ENCODE assay signal across 1 cellular context in the genomic region with DNA sequence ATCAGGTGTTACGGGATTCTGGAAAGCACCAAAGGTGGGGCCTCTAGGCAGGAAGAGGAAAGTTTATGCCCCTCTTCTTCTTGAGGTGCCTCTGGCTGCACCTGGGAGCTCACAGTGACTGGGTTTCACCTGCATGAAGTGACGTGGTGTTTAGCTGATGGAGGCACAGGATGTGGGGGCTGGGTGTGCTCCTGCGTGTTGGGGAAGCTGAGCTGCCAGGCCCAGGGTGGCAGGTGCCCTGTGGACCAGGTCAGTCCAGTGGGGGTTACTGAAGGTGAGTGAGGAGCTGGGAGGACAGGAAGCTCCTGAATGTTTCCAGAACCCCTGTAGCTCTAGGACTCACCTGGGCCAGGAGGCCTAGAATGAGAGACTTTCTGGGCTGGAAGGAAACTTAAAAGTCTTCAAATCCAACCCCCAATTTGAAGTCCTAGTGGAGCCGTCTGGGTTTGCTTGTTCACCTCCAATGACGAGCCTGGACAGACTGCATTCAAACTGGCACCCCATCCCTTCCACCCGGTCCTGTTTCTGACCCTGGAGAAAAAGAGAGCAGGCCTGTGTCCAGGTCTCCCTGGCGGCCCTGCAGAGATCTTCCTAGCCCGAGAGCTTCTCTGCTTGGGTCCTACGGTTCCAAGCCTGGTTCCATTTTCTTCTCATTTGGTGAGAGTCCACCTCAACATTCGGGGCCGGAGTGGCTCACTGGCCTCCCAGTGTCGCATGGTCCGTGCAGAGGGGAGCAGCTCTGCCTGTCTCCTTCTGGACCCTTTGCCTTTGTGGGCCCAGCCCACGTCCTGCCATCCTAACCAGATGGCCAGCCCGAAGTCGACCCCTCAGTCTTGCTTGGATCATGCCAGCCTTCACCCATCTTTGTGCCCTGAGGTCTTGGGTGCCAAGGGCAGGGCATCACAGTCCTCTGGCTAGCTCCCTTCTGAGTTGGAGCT.
TF ChIP-seq lines count a peak whose summit lies in the region.

No MANE protein-coding gene starts in this region.

TF ChIP-seq in GM12878, 131 proteins besides CTCF, POLR2A, EP300 and RAD21:
- TF ChIP-seq TCF3 (IDR thresholded peaks at IDR 0.05; ENCODE audit: borderline replicate concordance, insufficient read depth, low read depth, low read length): 0 out of 2 replicates have a peak, but pooled peaks have one; percentile 19
- TF ChIP-seq POLR2AphosphoS5 (IDR thresholded peaks at IDR 0.05; ENCODE audit: low read length): peak; percentile 70
- TF ChIP-seq KLF5 (IDR thresholded peaks at IDR 0.05; ENCODE audit: partially characterized antibody): no peak
- TF ChIP-seq, protein P1, sequence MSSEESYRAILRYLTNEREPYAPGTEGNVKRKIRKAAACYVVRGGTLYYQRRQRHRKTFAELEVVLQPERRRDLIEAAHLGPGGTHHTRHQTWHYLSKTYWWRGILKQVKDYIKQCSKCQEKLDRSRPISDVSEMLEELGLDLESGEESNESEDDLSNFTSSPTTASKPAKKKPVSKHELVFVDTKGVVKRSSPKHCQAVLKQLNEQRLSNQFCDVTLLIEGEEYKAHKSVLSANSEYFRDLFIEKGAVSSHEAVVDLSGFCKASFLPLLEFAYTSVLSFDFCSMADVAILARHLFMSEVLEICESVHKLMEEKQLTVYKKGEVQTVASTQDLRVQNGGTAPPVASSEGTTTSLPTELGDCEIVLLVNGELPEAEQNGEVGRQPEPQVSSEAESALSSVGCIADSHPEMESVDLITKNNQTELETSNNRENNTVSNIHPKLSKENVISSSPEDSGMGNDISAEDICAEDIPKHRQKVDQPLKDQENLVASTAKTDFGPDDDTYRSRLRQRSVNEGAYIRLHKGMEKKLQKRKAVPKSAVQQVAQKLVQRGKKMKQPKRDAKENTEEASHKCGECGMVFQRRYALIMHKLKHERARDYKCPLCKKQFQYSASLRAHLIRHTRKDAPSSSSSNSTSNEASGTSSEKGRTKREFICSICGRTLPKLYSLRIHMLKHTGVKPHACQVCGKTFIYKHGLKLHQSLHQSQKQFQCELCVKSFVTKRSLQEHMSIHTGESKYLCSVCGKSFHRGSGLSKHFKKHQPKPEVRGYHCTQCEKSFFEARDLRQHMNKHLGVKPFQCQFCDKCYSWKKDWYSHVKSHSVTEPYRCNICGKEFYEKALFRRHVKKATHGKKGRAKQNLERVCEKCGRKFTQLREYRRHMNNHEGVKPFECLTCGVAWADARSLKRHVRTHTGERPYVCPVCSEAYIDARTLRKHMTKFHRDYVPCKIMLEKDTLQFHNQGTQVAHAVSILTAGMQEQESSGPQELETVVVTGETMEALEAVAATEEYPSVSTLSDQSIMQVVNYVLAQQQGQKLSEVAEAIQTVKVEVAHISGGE (CRISPR knock-in tag; IDR thresholded peaks at IDR 0.05): no peak
- TF ChIP-seq RCOR1 (conservative IDR thresholded peaks at IDR 0.05; ENCODE audit: low read depth, low read length): no peak
- no peak for TF ChIP-seq NBN (IDR thresholded peaks at IDR 0.05)
- no peak for TF ChIP-seq MEF2A (IDR thresholded peaks at IDR 0.05; ENCODE audit: insufficient read depth, low read depth, low read length)
- TF ChIP-seq CREB1 (IDR thresholded peaks at IDR 0.05; ENCODE audit: low read depth): no peak
- no peak for TF ChIP-seq ZNF592 (IDR thresholded peaks at IDR 0.05)
- no peak for TF ChIP-seq BRCA1 (IDR thresholded peaks at IDR 0.05; ENCODE audit: low read depth, low read length)
- TF ChIP-seq SRF (IDR thresholded peaks at IDR 0.05; ENCODE audit: low read depth in 2 of 2, low read length in 2 of 2): no peak
- TF ChIP-seq, protein P2, sequence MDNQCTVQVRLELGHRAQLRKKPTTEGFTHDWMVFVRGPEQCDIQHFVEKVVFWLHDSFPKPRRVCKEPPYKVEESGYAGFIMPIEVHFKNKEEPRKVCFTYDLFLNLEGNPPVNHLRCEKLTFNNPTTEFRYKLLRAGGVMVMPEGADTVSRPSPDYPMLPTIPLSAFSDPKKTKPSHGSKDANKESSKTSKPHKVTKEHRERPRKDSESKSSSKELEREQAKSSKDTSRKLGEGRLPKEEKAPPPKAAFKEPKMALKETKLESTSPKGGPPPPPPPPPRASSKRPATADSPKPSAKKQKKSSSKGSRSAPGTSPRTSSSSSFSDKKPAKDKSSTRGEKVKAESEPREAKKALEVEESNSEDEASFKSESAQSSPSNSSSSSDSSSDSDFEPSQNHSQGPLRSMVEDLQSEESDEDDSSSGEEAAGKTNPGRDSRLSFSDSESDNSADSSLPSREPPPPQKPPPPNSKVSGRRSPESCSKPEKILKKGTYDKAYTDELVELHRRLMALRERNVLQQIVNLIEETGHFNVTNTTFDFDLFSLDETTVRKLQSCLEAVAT (IDR thresholded peaks at IDR 0.05): no peak
- no peak for TF ChIP-seq SIX5 (IDR thresholded peaks at IDR 0.05; ENCODE audit: low read depth, low read length, severe bottlenecking)
- no peak for TF ChIP-seq BMI1 (IDR thresholded peaks at IDR 0.05; ENCODE audit: borderline replicate concordance)
- no peak for TF ChIP-seq SIN3A (IDR thresholded peaks at IDR 0.05; ENCODE audit: low read depth, low read length)
- TF ChIP-seq, protein P3, sequence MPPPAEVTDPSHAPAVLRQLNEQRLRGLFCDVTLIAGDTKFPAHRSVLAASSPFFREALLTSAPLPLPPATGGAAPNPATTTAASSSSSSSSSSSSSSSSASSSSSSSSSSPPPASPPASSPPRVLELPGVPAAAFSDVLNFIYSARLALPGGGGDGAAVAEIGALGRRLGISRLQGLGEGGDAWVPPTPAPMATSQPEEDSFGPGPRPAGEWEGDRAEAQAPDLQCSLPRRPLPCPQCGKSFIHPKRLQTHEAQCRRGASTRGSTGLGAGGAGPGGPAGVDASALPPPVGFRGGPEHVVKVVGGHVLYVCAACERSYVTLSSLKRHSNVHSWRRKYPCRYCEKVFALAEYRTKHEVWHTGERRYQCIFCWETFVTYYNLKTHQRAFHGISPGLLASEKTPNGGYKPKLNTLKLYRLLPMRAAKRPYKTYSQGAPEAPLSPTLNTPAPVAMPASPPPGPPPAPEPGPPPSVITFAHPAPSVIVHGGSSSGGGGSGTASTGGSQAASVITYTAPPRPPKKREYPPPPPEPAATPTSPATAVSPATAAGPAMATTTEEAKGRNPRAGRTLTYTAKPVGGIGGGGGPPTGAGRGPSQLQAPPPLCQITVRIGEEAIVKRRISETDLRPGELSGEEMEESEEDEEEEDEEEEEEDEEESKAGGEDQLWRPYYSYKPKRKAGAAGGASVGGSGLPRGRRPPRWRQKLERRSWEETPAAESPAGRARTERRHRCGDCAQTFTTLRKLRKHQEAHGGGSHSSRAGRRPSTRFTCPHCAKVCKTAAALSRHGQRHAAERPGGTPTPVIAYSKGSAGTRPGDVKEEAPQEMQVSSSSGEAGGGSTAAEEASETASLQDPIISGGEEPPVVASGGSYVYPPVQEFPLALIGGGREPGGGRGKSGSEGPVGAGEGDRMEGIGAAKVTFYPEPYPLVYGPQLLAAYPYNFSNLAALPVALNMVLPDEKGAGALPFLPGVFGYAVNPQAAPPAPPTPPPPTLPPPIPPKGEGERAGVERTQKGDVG (CRISPR knock-in tag; IDR thresholded peaks at IDR 0.05): no peak
- TF ChIP-seq SMC3 (IDR thresholded peaks at IDR 0.05; ENCODE audit: borderline replicate concordance, low read length): no peak
- TF ChIP-seq ZBED1 (IDR thresholded peaks at IDR 0.05; ENCODE audit: borderline replicate concordance): peak; percentile 44; the same call in 1 of the 2 replicates
- TF ChIP-seq NFXL1 (IDR thresholded peaks at IDR 0.05; ENCODE audit: borderline replicate concordance): no peak
- TF ChIP-seq, protein P4, sequence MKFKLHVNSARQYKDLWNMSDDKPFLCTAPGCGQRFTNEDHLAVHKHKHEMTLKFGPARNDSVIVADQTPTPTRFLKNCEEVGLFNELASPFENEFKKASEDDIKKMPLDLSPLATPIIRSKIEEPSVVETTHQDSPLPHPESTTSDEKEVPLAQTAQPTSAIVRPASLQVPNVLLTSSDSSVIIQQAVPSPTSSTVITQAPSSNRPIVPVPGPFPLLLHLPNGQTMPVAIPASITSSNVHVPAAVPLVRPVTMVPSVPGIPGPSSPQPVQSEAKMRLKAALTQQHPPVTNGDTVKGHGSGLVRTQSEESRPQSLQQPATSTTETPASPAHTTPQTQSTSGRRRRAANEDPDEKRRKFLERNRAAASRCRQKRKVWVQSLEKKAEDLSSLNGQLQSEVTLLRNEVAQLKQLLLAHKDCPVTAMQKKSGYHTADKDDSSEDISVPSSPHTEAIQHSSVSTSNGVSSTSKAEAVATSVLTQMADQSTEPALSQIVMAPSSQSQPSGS (IDR thresholded peaks at IDR 0.05; ENCODE audit: low read length): 0 out of 2 replicates have a peak, but pooled peaks have one; percentile 5
- peak; percentile 42 for TF ChIP-seq POLR2AphosphoS2 (IDR thresholded peaks at IDR 0.05; ENCODE audit: low read depth, low read length)
- no peak for TF ChIP-seq ZNF384 (IDR thresholded peaks at IDR 0.05; ENCODE audit: borderline replicate concordance, low read depth, low read length)
- TF ChIP-seq RUNX3 (IDR thresholded peaks at IDR 0.05; ENCODE audit: low read length): no peak
- no peak for TF ChIP-seq STAT3 (IDR thresholded peaks at IDR 0.05; ENCODE audit: low read depth, low read length)
